In the genomic region with DNA sequence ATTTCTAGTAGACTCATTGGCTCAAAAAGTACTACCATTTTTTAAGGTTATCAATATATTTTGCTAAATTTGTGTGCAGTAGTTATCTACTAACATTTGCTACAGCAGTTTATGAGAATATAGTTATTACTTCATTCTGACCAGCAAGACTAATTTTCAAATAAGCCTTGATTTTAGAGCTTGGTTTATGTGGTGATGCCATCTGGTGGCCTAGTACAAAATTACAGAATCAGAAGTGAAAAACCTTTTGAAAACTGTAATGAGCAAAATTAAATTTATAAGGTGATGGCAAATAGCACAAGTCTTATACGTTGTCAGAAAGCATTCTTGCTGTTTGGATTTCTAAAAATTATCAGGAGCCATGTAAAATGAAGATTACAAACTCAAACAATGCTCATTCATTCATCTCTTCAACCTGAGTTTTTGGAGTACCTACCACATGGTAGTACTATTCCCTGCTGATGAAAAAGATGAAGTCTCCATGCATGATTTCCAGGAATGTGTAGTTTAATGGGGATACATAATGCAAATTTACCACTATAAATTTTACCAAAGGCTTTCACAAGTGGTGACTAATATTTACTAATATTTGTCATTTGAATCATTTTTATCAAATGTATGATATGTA, we compare ENCODE assay signal across 9 cellular contexts. TPM values are rescaled to one million over a fixed set of nuclear protein-coding genes. Genes with fewer than 3 reads are reported as not detected.
DNase-seq lines count a peak whose midpoint lies in the region; ATAC-seq, FAIRE-seq and TF ChIP-seq lines count a peak whose summit lies in the region.
"Had no signal": no experiment of that assay in that cellular context is flagged by ENCODE, and none has a peak within 500 bp of the region (broad histone marks: within the 10 kb centered on the region; RNA-seq: fewer than 3 reads in every experiment).

No MANE protein-coding gene starts in this region.

- H3K23ac ChIP-seq in neuronal stem cell (ENCODE audit: low read depth, low read length, poor library complexity) = no peak overlapping the region

- H3K36me3 ChIP-seq in neuronal stem cell (replicated peaks in 1 of 2; ENCODE audit: control insufficient read depth in 2 of 2, insufficient read depth in 2 of 2, low read length in 2 of 2) = no peaks in the 10 kb centered on the region
- H3K36me3 ChIP-seq: BLaER1 had no signal

- H2BK120ac ChIP-seq in neuronal stem cell (ENCODE audit: low read depth, low read length) = no peak overlapping the region

- H3K9ac ChIP-seq in neuronal stem cell (ENCODE audit: low read depth, low read length, poor library complexity) = no peak overlapping the region
- H3K9ac ChIP-seq: BLaER1 had no signal

- H4K8ac ChIP-seq in neuronal stem cell (ENCODE audit: low read depth, low read length) = no peak overlapping the region

- no peak overlapping the region for H2BK15ac ChIP-seq in neuronal stem cell (ENCODE audit: low read length)

- H3K4ac ChIP-seq in neuronal stem cell (ENCODE audit: low read length) = no peak overlapping the region

- FAIRE-seq in RCC 7860 (lab: Jason Lieb, UNC) = peak; percentile 84

- DNase-seq in DMS153 treated with DMSO at 0.1 percent for 48 hours (lab: John Stamatoyannopoulos, UW; ENCODE audit: unreplicated experiment) (peak; percentile 60), DMS153 (lab: John Stamatoyannopoulos, UW) (no peak), HFF-Myc (ENCODE audit: extremely low read depth, low read depth) (no peak), RCC 7860 (ENCODE audit: low spot score) (peak; percentile 17), epithelial cell of esophagus (ENCODE audit: low read depth) (peak; percentile 65), neuronal stem cell (ENCODE audit: low spot score) (peak; percentile 18)

- H2BK5ac ChIP-seq in neuronal stem cell (ENCODE audit: low read length) = no peak overlapping the region

- H2BK12ac ChIP-seq in neuronal stem cell (ENCODE audit: low read length) = no peak overlapping the region

- no peaks in the 10 kb centered on the region for H3K27me3 ChIP-seq in neuronal stem cell (ENCODE audit: control insufficient read depth in 3 of 3, insufficient read depth in 3 of 3, low read depth in 1 of 3, low read length in 3 of 3)
- H3K27me3 ChIP-seq: BLaER1 had no signal

- H3K27ac ChIP-seq in neuronal stem cell (replicated peaks; ENCODE audit: low read length) = no peak overlapping the region
- H3K27ac ChIP-seq: BLaER1 had no signal

- no peak for ATAC-seq in HG02970 (IDR thresholded peaks at IDR 0.05; ENCODE audit: low FRiP score, unreplicated experiment)
- ATAC-seq in GM21381 (IDR thresholded peaks at IDR 0.05; ENCODE audit: unreplicated experiment) = no peak

- H3K4me3 ChIP-seq in HFF-Myc (replicated peaks; ENCODE audit: low read depth, low read length) = no peak overlapping the region
- H3K4me3 ChIP-seq in epithelial cell of esophagus (ENCODE audit: low read length) = no peak overlapping the region
- H3K4me3 ChIP-seq in neuronal stem cell (ENCODE audit: low read length in 2 of 2) = no peak overlapping the region
- H3K4me3 ChIP-seq: BLaER1 had no signal

- H3K14ac ChIP-seq in neuronal stem cell (ENCODE audit: low read length) = no peak overlapping the region

- H3K79me1 ChIP-seq in neuronal stem cell (ENCODE audit: low read depth, low read length) = no peaks in the 10 kb centered on the region

- no peak overlapping the region for H2AFZ ChIP-seq in neuronal stem cell (ENCODE audit: low read length)

- no peak overlapping the region for H3K4me2 ChIP-seq in neuronal stem cell (ENCODE audit: insufficient read depth, low read length, poor library complexity, severe bottlenecking)
- H3K4me2 ChIP-seq: BLaER1 had no signal

- peak; percentile 47 for TF ChIP-seq CTCF in HFF-Myc (IDR thresholded peaks at IDR 0.05; ENCODE audit: low read depth, low read length, missing control alignments)
- TF ChIP-seq CTCF in epithelial cell of esophagus (IDR thresholded peaks at IDR 0.05; ENCODE audit: insufficient read depth, low read depth, low read length, missing control alignments) = peak; percentile 64

- H2AK5ac ChIP-seq in neuronal stem cell (ENCODE audit: low read depth, low read length) = no peak overlapping the region

- H3K4me1 ChIP-seq in neuronal stem cell (ENCODE audit: control insufficient read depth in 2 of 2, insufficient read depth in 1 of 2, low read depth in 1 of 2, low read length in 2 of 2) = no peaks in the 10 kb centered on the region

- no peaks in the 10 kb centered on the region for H3K9me3 ChIP-seq in neuronal stem cell (replicated peaks in 1 of 2; ENCODE audit: control insufficient read depth in 2 of 2, insufficient read depth in 1 of 2, low read depth in 1 of 2, low read length in 2 of 2)
- H3K9me3 ChIP-seq: BLaER1 had no signal

- WGBS in neuronal stem cell (ENCODE audit: extremely low coverage in 2 of 2, insufficient read length in 2 of 2, insufficient replicate concordance in 1 of 2), 2 donors = no CpG with 5 or more reads among the region's 1 CpG

- no peak overlapping the region for H3K18ac ChIP-seq in neuronal stem cell (ENCODE audit: low read length)

- no peak overlapping the region for H4K91ac ChIP-seq in neuronal stem cell (ENCODE audit: low read depth, low read length, poor library complexity)

RNA-seq across cellular contexts. Expression of gene MAGOHB, which starts 51.0 kb away (rescaled TPM):
- 30.6 TPM for polyA plus RNA-seq in neuronal stem cell (2013, experiment 1 of 2)
- 30.7 TPM for polyA plus RNA-seq in neuronal stem cell (2013, experiment 2 of 2)

RNA-seq across cellular contexts. Expression of gene EIF2S3B, which starts 56.7 kb away (rescaled TPM):
- polyA plus RNA-seq in neuronal stem cell (2013, experiment 1 of 2) = 3.1 TPM
- polyA plus RNA-seq in neuronal stem cell (2013, experiment 2 of 2) = 3.0 TPM

Comparison
In these comparisons a context has a peak if more than half of its experiments do, and no peak if none do; other contexts are left out.
1. DNase-seq: peak in DMS153 treated with DMSO at 0.1 percent for 48 hours (single experiment), RCC 7860 (single experiment), epithelial cell of esophagus (single experiment) and neuronal stem cell (single experiment); none in DMS153 (single experiment) and HFF-Myc (single experiment).